Comparison of ENCODE assay signal across 8 cellular contexts in the genomic region with DNA sequence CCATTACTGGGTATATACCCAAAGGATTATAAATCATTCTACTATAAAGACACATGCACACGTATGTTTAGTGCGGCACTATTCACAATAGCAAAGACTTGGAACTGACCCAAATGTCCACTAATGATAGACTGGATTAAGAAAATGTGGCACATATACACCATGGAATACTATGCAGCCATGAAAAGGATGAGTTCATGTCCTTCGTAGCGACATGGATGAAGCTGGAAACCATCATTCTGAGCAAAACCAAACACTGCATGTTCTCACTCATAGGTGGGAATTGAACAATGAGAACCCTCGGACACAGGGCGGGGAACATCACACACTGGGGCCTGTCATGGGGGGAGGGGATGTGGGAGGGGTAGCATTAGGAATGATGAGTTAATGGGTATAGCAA. TPM values are rescaled to one million over a fixed set of nuclear protein-coding genes. Genes with fewer than 3 reads are reported as not detected.
"Had no signal": no experiment of that assay in that cellular context is flagged by ENCODE, and none has a peak within 500 bp of the region (broad histone marks: within the 10 kb centered on the region; RNA-seq: fewer than 3 reads in every experiment).

No MANE protein-coding gene starts in this region.

RNA-seq across cellular contexts. Expression of gene VSIG10L2, which starts 40.1 kb away (rescaled TPM):
- total RNA-seq: OCI-LY7, PC-3, PC-9, Peyer's patch, RPMI7951, SJSA1, SK-MEL-5, T-cell had no signal
